21 cellular contexts compared by ENCODE assay signal in genomic region chr13:33855371-33855895, GRCh38.
"Had no signal": no experiment of that assay in that cellular context is flagged by ENCODE, and none has a peak within 500 bp of the region (broad histone marks: within the 10 kb centered on the region; RNA-seq: fewer than 3 reads in every experiment).

No MANE protein-coding gene starts in this region.

- H2AFZ ChIP-seq: neural progenitor cell had no signal

- H3K27me3 ChIP-seq: colonic mucosa, gastrocnemius medialis, neural progenitor cell, ovary, suprapubic skin, thyroid gland had no signal

- H3K36me3 ChIP-seq: colonic mucosa, gastrocnemius medialis, left ventricle myocardium inferior, lower lobe of right lung, neural progenitor cell, ovary, suprapubic skin, thyroid gland had no signal

- H3K4me1 ChIP-seq: colonic mucosa, gastrocnemius medialis, left ventricle myocardium inferior, lower lobe of right lung, neural progenitor cell, suprapubic skin, thyroid gland had no signal

- FAIRE-seq: keratinocyte, urothelium cell line had no signal

- H3K9ac ChIP-seq: neural progenitor cell had no signal

- H3K4me2 ChIP-seq: neural progenitor cell had no signal

- H3K27ac ChIP-seq: colonic mucosa, gastrocnemius medialis, left ventricle myocardium inferior, lower lobe of right lung, neural progenitor cell, ovary, suprapubic skin, thyroid gland had no signal

- H3K9me3 ChIP-seq: colonic mucosa, gastrocnemius medialis, left ventricle myocardium inferior, lower lobe of right lung, ovary, suprapubic skin, thyroid gland had no signal

- H3K4me3 ChIP-seq: colonic mucosa, gastrocnemius medialis, left ventricle myocardium inferior, lower lobe of right lung, neural progenitor cell, ovary, suprapubic skin, thyroid gland had no signal

- DNase-seq: colonic mucosa; dermis blood vessel endothelial cell; erythroblast; gastrocnemius medialis; glutamatergic neuron; left cardiac atrium; left ventricle myocardium inferior; lower lobe of right lung; mesenchymal stem cell; midbrain; nucleus accumbens; ovary; right cardiac atrium; stimulated activated CD4-positive, alpha-beta T cell treated with anti-CD3 and anti-CD28 coated beads, Interleukin-4, amount 100 ng/mL, for 1 hour; stimulated activated CD8-positive, alpha-beta memory T cell treated with anti-CD3 and anti-CD28 coated beads, Interleukin-4, amount 100 ng/mL, for 48 hours; stimulated activated naive CD8-positive, alpha-beta T cell treated with anti-CD3 and anti-CD28 coated beads, Interleukin-15, Interleukin-2, amounts not matched to agents 100 U/mL and 50 U/mL, for 24 hours; thyroid gland had no signal
